Comparison of ENCODE assay signal across 1 cellular context in genomic region chr13:40777166-40777956, GRCh38.
TF ChIP-seq lines count a peak whose summit lies in the region.

No MANE protein-coding gene starts in this region.

TF ChIP-seq in GM12878, 131 proteins besides CTCF, POLR2A, EP300 and RAD21:
- TF ChIP-seq SMC3 (IDR thresholded peaks at IDR 0.05; ENCODE audit: borderline replicate concordance, low read length): peak; percentile 58; the same call in 1 of the 2 replicates
- TF ChIP-seq CBFB (IDR thresholded peaks at IDR 0.05; ENCODE audit: low read depth): 0 out of 2 replicates have a peak, but pooled peaks have one; percentile 7
- 0 out of 2 replicates have a peak, but pooled peaks have one; percentile 29 for TF ChIP-seq YY1 (IDR thresholded peaks at IDR 0.05; ENCODE audit: low read depth, low read length)
- TF ChIP-seq, protein P1, sequence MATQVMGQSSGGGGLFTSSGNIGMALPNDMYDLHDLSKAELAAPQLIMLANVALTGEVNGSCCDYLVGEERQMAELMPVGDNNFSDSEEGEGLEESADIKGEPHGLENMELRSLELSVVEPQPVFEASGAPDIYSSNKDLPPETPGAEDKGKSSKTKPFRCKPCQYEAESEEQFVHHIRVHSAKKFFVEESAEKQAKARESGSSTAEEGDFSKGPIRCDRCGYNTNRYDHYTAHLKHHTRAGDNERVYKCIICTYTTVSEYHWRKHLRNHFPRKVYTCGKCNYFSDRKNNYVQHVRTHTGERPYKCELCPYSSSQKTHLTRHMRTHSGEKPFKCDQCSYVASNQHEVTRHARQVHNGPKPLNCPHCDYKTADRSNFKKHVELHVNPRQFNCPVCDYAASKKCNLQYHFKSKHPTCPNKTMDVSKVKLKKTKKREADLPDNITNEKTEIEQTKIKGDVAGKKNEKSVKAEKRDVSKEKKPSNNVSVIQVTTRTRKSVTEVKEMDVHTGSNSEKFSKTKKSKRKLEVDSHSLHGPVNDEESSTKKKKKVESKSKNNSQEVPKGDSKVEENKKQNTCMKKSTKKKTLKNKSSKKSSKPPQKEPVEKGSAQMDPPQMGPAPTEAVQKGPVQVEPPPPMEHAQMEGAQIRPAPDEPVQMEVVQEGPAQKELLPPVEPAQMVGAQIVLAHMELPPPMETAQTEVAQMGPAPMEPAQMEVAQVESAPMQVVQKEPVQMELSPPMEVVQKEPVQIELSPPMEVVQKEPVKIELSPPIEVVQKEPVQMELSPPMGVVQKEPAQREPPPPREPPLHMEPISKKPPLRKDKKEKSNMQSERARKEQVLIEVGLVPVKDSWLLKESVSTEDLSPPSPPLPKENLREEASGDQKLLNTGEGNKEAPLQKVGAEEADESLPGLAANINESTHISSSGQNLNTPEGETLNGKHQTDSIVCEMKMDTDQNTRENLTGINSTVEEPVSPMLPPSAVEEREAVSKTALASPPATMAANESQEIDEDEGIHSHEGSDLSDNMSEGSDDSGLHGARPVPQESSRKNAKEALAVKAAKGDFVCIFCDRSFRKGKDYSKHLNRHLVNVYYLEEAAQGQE (IDR thresholded peaks at IDR 0.05; ENCODE audit: low read depth, low read length): no peak
- TF ChIP-seq NFYA (IDR thresholded peaks at IDR 0.05; ENCODE audit: borderline replicate concordance, low read depth, low read length): no peak
